In the genomic region with DNA sequence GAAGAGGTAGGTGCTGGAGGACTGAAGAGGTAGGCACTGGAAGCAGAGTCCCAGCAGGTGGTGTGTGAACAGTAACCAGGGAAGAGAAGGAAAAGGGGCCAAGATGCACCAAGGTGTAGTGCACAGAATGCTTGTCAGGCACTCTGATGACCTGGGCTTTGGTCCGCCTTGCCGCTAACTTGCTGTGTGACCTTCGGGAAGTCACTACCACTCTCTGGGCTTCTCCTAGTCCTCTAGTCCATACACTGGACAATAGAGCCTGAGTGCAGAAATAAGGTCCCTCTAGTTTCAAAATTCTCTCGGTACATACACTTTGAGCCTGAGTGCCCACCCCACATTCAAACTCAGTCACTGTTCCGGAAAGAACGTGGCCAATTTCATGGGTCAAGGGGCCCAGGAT, we compare ENCODE assay signal across 2 cellular contexts.
TF ChIP-seq lines count a peak whose summit lies in the region.

No MANE protein-coding gene starts in this region.

TF ChIP-seq in GM12878, 131 proteins besides CTCF, POLR2A, EP300 and RAD21:
- no peak for TF ChIP-seq ELK1 (IDR thresholded peaks at IDR 0.05; ENCODE audit: low read depth, low read length)
- TF ChIP-seq DPF2 (IDR thresholded peaks at IDR 0.05) = no peak
- no peak for TF ChIP-seq NR2C2 (IDR thresholded peaks at IDR 0.05; ENCODE audit: borderline replicate concordance, control insufficient read depth, insufficient read length, low read depth)
- TF ChIP-seq, protein P1, sequence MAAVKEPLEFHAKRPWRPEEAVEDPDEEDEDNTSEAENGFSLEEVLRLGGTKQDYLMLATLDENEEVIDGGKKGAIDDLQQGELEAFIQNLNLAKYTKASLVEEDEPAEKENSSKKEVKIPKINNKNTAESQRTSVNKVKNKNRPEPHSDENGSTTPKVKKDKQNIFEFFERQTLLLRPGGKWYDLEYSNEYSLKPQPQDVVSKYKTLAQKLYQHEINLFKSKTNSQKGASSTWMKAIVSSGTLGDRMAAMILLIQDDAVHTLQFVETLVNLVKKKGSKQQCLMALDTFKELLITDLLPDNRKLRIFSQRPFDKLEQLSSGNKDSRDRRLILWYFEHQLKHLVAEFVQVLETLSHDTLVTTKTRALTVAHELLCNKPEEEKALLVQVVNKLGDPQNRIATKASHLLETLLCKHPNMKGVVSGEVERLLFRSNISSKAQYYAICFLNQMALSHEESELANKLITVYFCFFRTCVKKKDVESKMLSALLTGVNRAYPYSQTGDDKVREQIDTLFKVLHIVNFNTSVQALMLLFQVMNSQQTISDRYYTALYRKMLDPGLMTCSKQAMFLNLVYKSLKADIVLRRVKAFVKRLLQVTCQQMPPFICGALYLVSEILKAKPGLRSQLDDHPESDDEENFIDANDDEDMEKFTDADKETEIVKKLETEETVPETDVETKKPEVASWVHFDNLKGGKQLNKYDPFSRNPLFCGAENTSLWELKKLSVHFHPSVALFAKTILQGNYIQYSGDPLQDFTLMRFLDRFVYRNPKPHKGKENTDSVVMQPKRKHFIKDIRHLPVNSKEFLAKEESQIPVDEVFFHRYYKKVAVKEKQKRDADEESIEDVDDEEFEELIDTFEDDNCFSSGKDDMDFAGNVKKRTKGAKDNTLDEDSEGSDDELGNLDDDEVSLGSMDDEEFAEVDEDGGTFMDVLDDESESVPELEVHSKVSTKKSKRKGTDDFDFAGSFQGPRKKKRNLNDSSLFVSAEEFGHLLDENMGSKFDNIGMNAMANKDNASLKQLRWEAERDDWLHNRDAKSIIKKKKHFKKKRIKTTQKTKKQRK (IDR thresholded peaks at IDR 0.05; ENCODE audit: low read depth, low read length) = no peak
- TF ChIP-seq ESRRA (IDR thresholded peaks at IDR 0.05; ENCODE audit: low read length) = no peak
- TF ChIP-seq TBL1XR1 (IDR thresholded peaks at IDR 0.05; ENCODE audit: low read depth, low read length) = no peak
- TF ChIP-seq SREBF1 (IDR thresholded peaks at IDR 0.05; ENCODE audit: low read length) = no peak
- TF ChIP-seq, protein P2, sequence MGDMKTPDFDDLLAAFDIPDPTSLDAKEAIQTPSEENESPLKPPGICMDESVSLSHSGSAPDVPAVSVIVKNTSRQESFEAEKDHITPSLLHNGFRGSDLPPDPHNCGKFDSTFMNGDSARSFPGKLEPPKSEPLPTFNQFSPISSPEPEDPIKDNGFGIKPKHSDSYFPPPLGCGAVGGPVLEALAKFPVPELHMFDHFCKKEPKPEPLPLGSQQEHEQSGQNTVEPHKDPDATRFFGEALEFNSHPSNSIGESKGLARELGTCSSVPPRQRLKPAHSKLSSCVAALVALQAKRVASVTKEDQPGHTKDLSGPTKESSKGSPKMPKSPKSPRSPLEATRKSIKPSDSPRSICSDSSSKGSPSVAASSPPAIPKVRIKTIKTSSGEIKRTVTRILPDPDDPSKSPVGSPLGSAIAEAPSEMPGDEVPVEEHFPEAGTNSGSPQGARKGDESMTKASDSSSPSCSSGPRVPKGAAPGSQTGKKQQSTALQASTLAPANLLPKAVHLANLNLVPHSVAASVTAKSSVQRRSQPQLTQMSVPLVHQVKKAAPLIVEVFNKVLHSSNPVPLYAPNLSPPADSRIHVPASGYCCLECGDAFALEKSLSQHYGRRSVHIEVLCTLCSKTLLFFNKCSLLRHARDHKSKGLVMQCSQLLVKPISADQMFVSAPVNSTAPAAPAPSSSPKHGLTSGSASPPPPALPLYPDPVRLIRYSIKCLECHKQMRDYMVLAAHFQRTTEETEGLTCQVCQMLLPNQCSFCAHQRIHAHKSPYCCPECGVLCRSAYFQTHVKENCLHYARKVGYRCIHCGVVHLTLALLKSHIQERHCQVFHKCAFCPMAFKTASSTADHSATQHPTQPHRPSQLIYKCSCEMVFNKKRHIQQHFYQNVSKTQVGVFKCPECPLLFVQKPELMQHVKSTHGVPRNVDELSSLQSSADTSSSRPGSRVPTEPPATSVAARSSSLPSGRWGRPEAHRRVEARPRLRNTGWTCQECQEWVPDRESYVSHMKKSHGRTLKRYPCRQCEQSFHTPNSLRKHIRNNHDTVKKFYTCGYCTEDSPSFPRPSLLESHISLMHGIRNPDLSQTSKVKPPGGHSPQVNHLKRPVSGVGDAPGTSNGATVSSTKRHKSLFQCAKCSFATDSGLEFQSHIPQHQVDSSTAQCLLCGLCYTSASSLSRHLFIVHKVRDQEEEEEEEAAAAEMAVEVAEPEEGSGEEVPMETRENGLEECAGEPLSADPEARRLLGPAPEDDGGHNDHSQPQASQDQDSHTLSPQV (IDR thresholded peaks at IDR 0.05) = no peak
- no peak for TF ChIP-seq SUZ12 (IDR thresholded peaks at IDR 0.05; ENCODE audit: unreplicated experiment)
- no peak for TF ChIP-seq KAT2A (conservative IDR thresholded peaks at IDR 0.05; ENCODE audit: control insufficient read depth, low read depth, low read length)
- TF ChIP-seq IKZF2 (IDR thresholded peaks at IDR 0.05) = no peak
- no peak for TF ChIP-seq GABPA (IDR thresholded peaks at IDR 0.05; ENCODE audit: low read depth)
- TF ChIP-seq MYB (IDR thresholded peaks at IDR 0.05; ENCODE audit: borderline replicate concordance, low read depth, low read length) = no peak
- no peak for TF ChIP-seq ZBED1 (IDR thresholded peaks at IDR 0.05; ENCODE audit: borderline replicate concordance)
- TF ChIP-seq, protein P3, sequence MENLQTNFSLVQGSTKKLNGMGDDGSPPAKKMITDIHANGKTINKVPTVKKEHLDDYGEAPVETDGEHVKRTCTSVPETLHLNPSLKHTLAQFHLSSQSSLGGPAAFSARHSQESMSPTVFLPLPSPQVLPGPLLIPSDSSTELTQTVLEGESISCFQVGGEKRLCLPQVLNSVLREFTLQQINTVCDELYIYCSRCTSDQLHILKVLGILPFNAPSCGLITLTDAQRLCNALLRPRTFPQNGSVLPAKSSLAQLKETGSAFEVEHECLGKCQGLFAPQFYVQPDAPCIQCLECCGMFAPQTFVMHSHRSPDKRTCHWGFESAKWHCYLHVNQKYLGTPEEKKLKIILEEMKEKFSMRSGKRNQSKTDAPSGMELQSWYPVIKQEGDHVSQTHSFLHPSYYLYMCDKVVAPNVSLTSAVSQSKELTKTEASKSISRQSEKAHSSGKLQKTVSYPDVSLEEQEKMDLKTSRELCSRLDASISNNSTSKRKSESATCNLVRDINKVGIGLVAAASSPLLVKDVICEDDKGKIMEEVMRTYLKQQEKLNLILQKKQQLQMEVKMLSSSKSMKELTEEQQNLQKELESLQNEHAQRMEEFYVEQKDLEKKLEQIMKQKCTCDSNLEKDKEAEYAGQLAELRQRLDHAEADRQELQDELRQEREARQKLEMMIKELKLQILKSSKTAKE (IDR thresholded peaks at IDR 0.05; ENCODE audit: low read depth, poor library complexity, severe bottlenecking) = no peak
- TF ChIP-seq SRF (IDR thresholded peaks at IDR 0.05; ENCODE audit: low read depth in 2 of 2, low read length in 2 of 2) = no peak
- no peak for TF ChIP-seq SUPT20H (IDR thresholded peaks at IDR 0.05; ENCODE audit: borderline replicate concordance, control insufficient read depth, low read depth, low read length)
- no peak for TF ChIP-seq YBX1 (IDR thresholded peaks at IDR 0.05)

TF ChIP-seq in neural cell, 6 proteins besides CTCF, POLR2A, EP300 and RAD21:
- TF ChIP-seq, protein P4, sequence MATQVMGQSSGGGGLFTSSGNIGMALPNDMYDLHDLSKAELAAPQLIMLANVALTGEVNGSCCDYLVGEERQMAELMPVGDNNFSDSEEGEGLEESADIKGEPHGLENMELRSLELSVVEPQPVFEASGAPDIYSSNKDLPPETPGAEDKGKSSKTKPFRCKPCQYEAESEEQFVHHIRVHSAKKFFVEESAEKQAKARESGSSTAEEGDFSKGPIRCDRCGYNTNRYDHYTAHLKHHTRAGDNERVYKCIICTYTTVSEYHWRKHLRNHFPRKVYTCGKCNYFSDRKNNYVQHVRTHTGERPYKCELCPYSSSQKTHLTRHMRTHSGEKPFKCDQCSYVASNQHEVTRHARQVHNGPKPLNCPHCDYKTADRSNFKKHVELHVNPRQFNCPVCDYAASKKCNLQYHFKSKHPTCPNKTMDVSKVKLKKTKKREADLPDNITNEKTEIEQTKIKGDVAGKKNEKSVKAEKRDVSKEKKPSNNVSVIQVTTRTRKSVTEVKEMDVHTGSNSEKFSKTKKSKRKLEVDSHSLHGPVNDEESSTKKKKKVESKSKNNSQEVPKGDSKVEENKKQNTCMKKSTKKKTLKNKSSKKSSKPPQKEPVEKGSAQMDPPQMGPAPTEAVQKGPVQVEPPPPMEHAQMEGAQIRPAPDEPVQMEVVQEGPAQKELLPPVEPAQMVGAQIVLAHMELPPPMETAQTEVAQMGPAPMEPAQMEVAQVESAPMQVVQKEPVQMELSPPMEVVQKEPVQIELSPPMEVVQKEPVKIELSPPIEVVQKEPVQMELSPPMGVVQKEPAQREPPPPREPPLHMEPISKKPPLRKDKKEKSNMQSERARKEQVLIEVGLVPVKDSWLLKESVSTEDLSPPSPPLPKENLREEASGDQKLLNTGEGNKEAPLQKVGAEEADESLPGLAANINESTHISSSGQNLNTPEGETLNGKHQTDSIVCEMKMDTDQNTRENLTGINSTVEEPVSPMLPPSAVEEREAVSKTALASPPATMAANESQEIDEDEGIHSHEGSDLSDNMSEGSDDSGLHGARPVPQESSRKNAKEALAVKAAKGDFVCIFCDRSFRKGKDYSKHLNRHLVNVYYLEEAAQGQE (IDR thresholded peaks at IDR 0.05; ENCODE audit: borderline replicate concordance) = no peak
- no peak for TF ChIP-seq MXI1 (conservative IDR thresholded peaks at IDR 0.05; ENCODE audit: poor library complexity, severe bottlenecking)
- TF ChIP-seq EZH2 (IDR thresholded peaks at IDR 0.05; ENCODE audit: borderline replicate concordance, insufficient read depth, low read length, poor library complexity, severe bottlenecking) = no peak
- no peak for TF ChIP-seq SMC3 (conservative IDR thresholded peaks at IDR 0.05; ENCODE audit: poor library complexity)
- TF ChIP-seq TAF1 (IDR thresholded peaks at IDR 0.05; ENCODE audit: low read depth) = no peak
- no peak for TF ChIP-seq POLR2AphosphoS5 (IDR thresholded peaks at IDR 0.05)
